In the genomic region with DNA sequence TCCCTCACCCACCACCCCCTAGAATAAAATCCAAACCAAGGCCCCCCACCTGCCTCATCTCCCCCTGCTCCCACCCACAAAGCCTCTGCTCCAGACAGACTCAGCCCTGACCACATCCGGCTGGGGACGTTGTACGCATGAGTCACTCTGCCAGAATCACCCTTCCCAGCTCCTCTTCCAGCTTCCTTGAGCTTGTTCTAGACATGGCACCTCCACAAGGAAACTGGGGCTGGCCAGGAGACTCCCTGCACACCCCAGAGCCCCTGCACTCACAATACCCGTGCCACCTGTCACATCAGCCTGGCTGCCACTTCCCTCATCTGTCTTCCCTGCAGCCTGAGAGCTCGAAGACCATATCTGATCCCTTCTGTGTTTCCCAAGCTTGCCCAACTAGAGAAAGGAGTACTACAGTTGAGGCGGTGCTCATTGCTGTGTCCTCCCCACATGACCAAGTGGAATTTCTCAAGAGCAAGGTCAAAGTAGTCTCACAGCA, we compare ENCODE assay signal across 8 cellular contexts. TPM values are rescaled to one million over a fixed set of nuclear protein-coding genes. Genes with fewer than 3 reads are reported as not detected.
DNase-seq lines count a peak whose midpoint lies in the region; ATAC-seq and TF ChIP-seq lines count a peak whose summit lies in the region.

No MANE protein-coding gene starts in this region.

- peak; percentile 39 to 75 for ATAC-seq in activated T-cell treated with anti-CD3 and anti-CD28 coated beads, Interleukin-2, amount 50 U/mL, for 72 hours (replicated peaks in 1 of 2)
- ATAC-seq in HG03095 (IDR thresholded peaks at IDR 0.05; ENCODE audit: unreplicated experiment): no peak

- H3K4me1 Mint-ChIP-seq in activated T-cell treated with anti-CD3 and anti-CD28 coated beads, Interleukin-2, amount 50 U/mL, for 72 hours (ENCODE audit: low read depth): peaks cover 42% of the 10 kb centered on the region
- no peaks in the 10 kb centered on the region for H3K4me1 Mint-ChIP-seq in type B pancreatic cell (ENCODE audit: unreplicated experiment)

- H3K4me3 Mint-ChIP-seq in activated T-cell treated with anti-CD3 and anti-CD28 coated beads, Interleukin-2, amount 50 U/mL, for 72 hours: no peak overlapping the region
- no peak overlapping the region for H3K4me3 Mint-ChIP-seq in type B pancreatic cell

- no peaks in the 10 kb centered on the region for H3K27me3 Mint-ChIP-seq in activated T-cell treated with anti-CD3 and anti-CD28 coated beads, Interleukin-2, amount 50 U/mL, for 72 hours (ENCODE audit: low read depth)
- H3K27me3 Mint-ChIP-seq in type B pancreatic cell: no peaks in the 10 kb centered on the region

- no peak for DNase-seq in activated T-cell treated with anti-CD3 and anti-CD28 coated beads, Interleukin-2, amount 50 U/mL, for 72 hours
- DNase-seq in activated T-cell treated with anti-CD3 and anti-CD28 coated beads, Interleukin-2, amount 50 U/mL, for 1 hour: no peak
- DNase-seq in T-helper 22 cell (ENCODE audit: low read depth) (peak; percentile 29), fibroblast of peridontal ligament (ENCODE audit: extremely low read depth) (peak; percentile 43), type B pancreatic cell (ENCODE audit: extremely low spot score, unreplicated experiment) (no peak), cerebellum (ENCODE audit: low spot score) (no peak), D341Med (ENCODE audit: low spot score) (no peak)

- peak overlapping the region; percentile 72 for H3K27ac Mint-ChIP-seq in activated T-cell treated with anti-CD3 and anti-CD28 coated beads, Interleukin-2, amount 50 U/mL, for 72 hours
- peak overlapping the region; percentile 67 for H3K27ac Mint-ChIP-seq in type B pancreatic cell

- H3K9me3 Mint-ChIP-seq in activated T-cell treated with anti-CD3 and anti-CD28 coated beads, Interleukin-2, amount 50 U/mL, for 72 hours: no peaks in the 10 kb centered on the region
- no peaks in the 10 kb centered on the region for H3K9me3 Mint-ChIP-seq in type B pancreatic cell

- peaks cover 6 to 27% of the 10 kb centered on the region in 2 donors for H3K36me3 Mint-ChIP-seq in activated T-cell treated with anti-CD3 and anti-CD28 coated beads, Interleukin-2, amount 50 U/mL, for 72 hours (ENCODE audit: insufficient read depth in 2 of 2)
- peaks cover 25% of the 10 kb centered on the region for H3K36me3 Mint-ChIP-seq in type B pancreatic cell

- TF ChIP-seq CTCF in type B pancreatic cell (conservative IDR thresholded peaks at IDR 0.05): no peak

RNA-seq across cellular contexts. Expression of gene DEDD2, which starts 9.7 kb away (rescaled TPM):
- 10 to 100 TPM; 28.8 to 31.6 TPM for total RNA-seq in activated T-cell treated with anti-CD3 and anti-CD28 coated beads, Interleukin-2, amount 50 U/mL, for 72 hours
- total RNA-seq in type B pancreatic cell (ENCODE audit: low replicate concordance) (23.7 and 29.3 TPM in 2 replicates), cerebellum (17.8 TPM)

RNA-seq across cellular contexts. Expression of gene ZNF526, which starts 12.3 kb away (rescaled TPM):
- 10 to 100 TPM; 11.4 to 11.9 TPM for total RNA-seq in activated T-cell treated with anti-CD3 and anti-CD28 coated beads, Interleukin-2, amount 50 U/mL, for 72 hours
- total RNA-seq in type B pancreatic cell (ENCODE audit: low replicate concordance): 18.2 and 19.3 TPM in 2 replicates
- total RNA-seq in cerebellum: 6.4 TPM

RNA-seq across cellular contexts. Expression of gene GSK3A, which starts 34.6 kb away (rescaled TPM):
- 10 to 100 TPM; 39.6 to 43.2 TPM for total RNA-seq in activated T-cell treated with anti-CD3 and anti-CD28 coated beads, Interleukin-2, amount 50 U/mL, for 72 hours
- total RNA-seq in type B pancreatic cell (ENCODE audit: low replicate concordance): 43.5 and 49.1 TPM in 2 replicates
- total RNA-seq in cerebellum: 16.8 TPM

RNA-seq across cellular contexts. Expression of gene ERF, which starts 47.1 kb away (rescaled TPM):
- total RNA-seq in activated T-cell treated with anti-CD3 and anti-CD28 coated beads, Interleukin-2, amount 50 U/mL, for 72 hours: 10 to 100 TPM; 65.7 to 75.6 TPM
- total RNA-seq in type B pancreatic cell (ENCODE audit: low replicate concordance) (54.9 and 78.9 TPM in 2 replicates), cerebellum (9.2 TPM)

Comparison
In these comparisons a context has a peak if more than half of its experiments do, and no peak if none do; other contexts are left out.
1. DNase-seq: peak in T-helper 22 cell (single experiment) and fibroblast of peridontal ligament (single experiment); none in activated T-cell treated with anti-CD3 and anti-CD28 coated beads, Interleukin-2, amount 50 U/mL, for 72 hours (0 of 2), activated T-cell treated with anti-CD3 and anti-CD28 coated beads, Interleukin-2, amount 50 U/mL, for 1 hour (single experiment), type B pancreatic cell (single experiment), cerebellum (single experiment) and D341Med (single experiment).